In the genomic region with DNA sequence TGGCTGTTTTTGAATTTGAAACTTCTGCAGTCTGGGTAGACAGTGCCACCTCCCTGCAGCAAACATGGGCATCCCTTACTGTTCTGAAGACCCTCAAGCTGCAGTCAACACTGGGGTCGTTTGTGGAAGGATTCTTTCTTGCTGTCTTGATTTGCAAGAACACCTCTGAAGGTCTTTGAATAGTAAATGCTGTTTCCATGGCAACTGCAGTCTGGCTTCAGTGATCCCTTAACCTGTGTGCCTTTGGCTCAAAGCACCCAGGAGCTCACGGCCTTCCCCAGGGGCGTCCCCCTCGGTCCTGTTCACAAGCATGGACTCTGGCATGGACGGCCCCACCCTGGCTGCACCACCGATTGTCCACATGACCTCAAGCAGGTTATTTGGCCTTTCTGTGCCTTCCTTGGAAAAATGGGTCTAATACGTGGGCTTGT, we compare ENCODE assay signal across 16 cellular contexts. TPM values are rescaled to one million over a fixed set of nuclear protein-coding genes. Genes with fewer than 3 reads are reported as not detected.
DNase-seq lines count a peak whose midpoint lies in the region; ATAC-seq, FAIRE-seq and TF ChIP-seq lines count a peak whose summit lies in the region.
"Had no signal": no experiment of that assay in that cellular context is flagged by ENCODE, and none has a peak within 500 bp of the region (broad histone marks: within the 10 kb centered on the region; RNA-seq: fewer than 3 reads in every experiment).

No MANE protein-coding gene starts in this region.

- H2AFZ ChIP-seq in IMR-90 (replicated peaks; ENCODE audit: low read length, poor library complexity), result no peak overlapping the region
- H2AFZ ChIP-seq in H1 (ENCODE audit: low read length), result no peak overlapping the region
- no peak overlapping the region for H2AFZ ChIP-seq in parathyroid adenoma

- H4K20me1 ChIP-seq in IMR-90 (ENCODE audit: insufficient read depth, low read length) (peaks cover 14% of the 10 kb centered on the region), H1 (replicated peaks in 1 of 2; ENCODE audit: control insufficient read depth in 1 of 2, insufficient read depth in 2 of 2, low read length in 2 of 2) (peaks cover 0 to 6% of the 10 kb centered on the region in 2 experiments)

- peak; percentile 48 for FAIRE-seq in H1 (lab: Jason Lieb, UNC)

- H3K9ac ChIP-seq in IMR-90 (ENCODE audit: low read depth, low read length), result no peak overlapping the region
- no peak overlapping the region; a peak in 1 of 7 replicates for H3K9ac ChIP-seq in H1 (replicated peaks in 1 of 4; ENCODE audit: extremely low read depth in 1 of 4, low read depth in 3 of 4, low read length in 3 of 4)
- no peak overlapping the region for H3K9ac ChIP-seq in parathyroid adenoma
- H3K9ac ChIP-seq in colonic mucosa (ENCODE audit: low read depth in 2 of 2, low read length in 2 of 2), result no peak overlapping the region

- H3K79me2 ChIP-seq in H1 (ENCODE audit: control insufficient read depth in 1 of 2, insufficient read depth in 2 of 2, low read length in 2 of 2), result no peaks in the 10 kb centered on the region
- peaks cover 9% of the 10 kb centered on the region for H3K79me2 ChIP-seq in parathyroid adenoma

- H2BK5ac ChIP-seq in IMR-90 (ENCODE audit: low read depth, low read length, poor library complexity, severe bottlenecking), result no peak overlapping the region
- H2BK5ac ChIP-seq in H1 (ENCODE audit: low read depth, low read length), result no peak overlapping the region

- TF ChIP-seq CTCF in GM12865 (IDR thresholded peaks at IDR 0.05; ENCODE audit: insufficient read depth, low read depth, low read length, missing control alignments) (no peak), IMR-90 (conservative IDR thresholded peaks at IDR 0.05; ENCODE audit: low read depth, low read length) (no peak), H1 (IDR thresholded peaks at IDR 0.05; ENCODE audit: control extremely low read depth in 1 of 3, insufficient read depth in 1 of 3, low read depth in 1 of 3, low read length in 3 of 3) (no peak), parathyroid adenoma (IDR thresholded peaks at IDR 0.05) (peak; percentile 37), colonic mucosa (IDR thresholded peaks at IDR 0.05) (no peak)

- H2BK20ac ChIP-seq in IMR-90 (ENCODE audit: low read depth, low read length), result no peak overlapping the region
- H2BK20ac ChIP-seq in H1 (ENCODE audit: low read length), result no peak overlapping the region

- no peak overlapping the region for H2AK9ac ChIP-seq in IMR-90 (replicated peaks; ENCODE audit: low read depth, low read length, poor library complexity)

- no peak for TF ChIP-seq EP300 in H1 (IDR thresholded peaks at IDR 0.05; ENCODE audit: borderline replicate concordance in 1 of 2, low read depth in 2 of 2, low read length in 2 of 2)

- no peak overlapping the region for H3K14ac ChIP-seq in IMR-90 (replicated peaks; ENCODE audit: low read depth, low read length)
- H3K14ac ChIP-seq in H1 (ENCODE audit: insufficient read length), result no peak overlapping the region

- no peak overlapping the region for H3K18ac ChIP-seq in IMR-90 (ENCODE audit: low read depth, low read length)
- no peak overlapping the region for H3K18ac ChIP-seq in H1 (ENCODE audit: extremely low read depth, low read length)

- no peak overlapping the region for H2BK12ac ChIP-seq in H1 (ENCODE audit: low read depth, low read length)

- peaks cover 30 to 69% of the 10 kb centered on the region in 2 experiments for H3K79me1 ChIP-seq in IMR-90 (ENCODE audit: low read depth in 1 of 2, low read length in 2 of 2)
- H3K79me1 ChIP-seq in H1 (ENCODE audit: low read depth, low read length), result peaks cover 5% of the 10 kb centered on the region

- H4K8ac ChIP-seq in IMR-90 (ENCODE audit: low read depth in 2 of 2, low read length in 2 of 2) (no peak overlapping the region), H1 (ENCODE audit: extremely low read depth, insufficient read depth, low read length) (no peak overlapping the region)

- TF ChIP-seq RAD21 in IMR-90 (IDR thresholded peaks at IDR 0.05; ENCODE audit: low read length) (peak; percentile 12; the same call in 1 of the 2 replicates), H1 (IDR thresholded peaks at IDR 0.05 in 1 of 2, conservative IDR thresholded peaks at IDR 0.05 in 1 of 2; ENCODE audit: low read depth in 2 of 2, low read length in 2 of 2) (no peak)

- H3K27ac ChIP-seq in IMR-90 (ENCODE audit: insufficient read depth, low read length) (no peak overlapping the region), H1 (ENCODE audit: low read depth, low read length) (no peak overlapping the region), parathyroid adenoma (no peak overlapping the region), colonic mucosa (no peak overlapping the region)
- H3K27ac ChIP-seq: vagina had no signal

- peaks cover 26% of the 10 kb centered on the region for H3K9me1 ChIP-seq in IMR-90 (ENCODE audit: insufficient read depth, low read length)

- H3K23ac ChIP-seq in IMR-90 (ENCODE audit: low read depth, low read length) (no peak overlapping the region; the same call in 1 of the 2 replicates), H1 (ENCODE audit: insufficient read length) (no peak overlapping the region)

- dilution Hi-C loops in IMR-90 (cut with HindIII; ENCODE audit: low sequenced_read_pairs, unreplicated experiment), result no loop called here

- H3K4me1 ChIP-seq in IMR-90 (ENCODE audit: control insufficient read depth, insufficient read depth, low read length), result peaks cover 21% of the 10 kb centered on the region
- peaks cover 6 to 21% (median 8%) of the 10 kb centered on the region in 4 experiments for H3K4me1 ChIP-seq in H1 (replicated peaks in 1 of 4; ENCODE audit: control insufficient read depth in 3 of 4, insufficient read depth in 4 of 4, low read length in 3 of 4)
- peaks cover 29% of the 10 kb centered on the region for H3K4me1 ChIP-seq in parathyroid adenoma
- H3K4me1 ChIP-seq in colonic mucosa, result peaks cover 5% of the 10 kb centered on the region

- H4K5ac ChIP-seq in IMR-90 (ENCODE audit: low read depth, low read length), result no peak overlapping the region
- no peak overlapping the region for H4K5ac ChIP-seq in H1 (ENCODE audit: insufficient read length, low read depth, low read length)

- no peak overlapping the region for H4K91ac ChIP-seq in IMR-90 (ENCODE audit: insufficient read depth, low read depth, low read length)
- no peak overlapping the region for H4K91ac ChIP-seq in H1 (replicated peaks; ENCODE audit: insufficient read length, low read length)

- CTCF ChIA-PET in IMR-90 (lab: Yijun Ruan, JAX), result interaction anchor here (0.6 kb wide), 1 partner anchor 98 kb away, joined by 3 read pairs; no protein-coding TSS in a partner anchor
- CTCF ChIA-PET in H1 (lab: Charles Lee; ENCODE audit: partially characterized antibody), result interaction anchor here (1.0 to 1.9 kb wide), 3 partner anchors 19 to 109 kb away, joined by 4 to 5 read pairs (median 4); no protein-coding TSS in a partner anchor

- WGBS in IMR-90 (ENCODE audit: extremely low coverage in 2 of 2, insufficient read length in 1 of 2), 2 experiments, result 84% methylated on average over 5 of the region's 7 CpGs; no CpG with 5 or more reads in 1 of the 2 experiments
- WGBS in H1 (ENCODE audit: extremely low coverage in 1 of 2, insufficient coverage in 1 of 2, insufficient read length in 1 of 2, insufficient replicate concordance in 2 of 2, low coverage in 1 of 2, low lambda C conversion rate in 2 of 2, missing lambda C conversion rate in 1 of 2), 2 experiments, result 56% methylated on average over 7 of the region's 7 CpGs; no CpG with 5 or more reads in 1 of the 2 experiments

- TF ChIP-seq POLR2A in IMR-90 (IDR thresholded peaks at IDR 0.05; ENCODE audit: low read depth, low read length) (no peak), H1 (IDR thresholded peaks at IDR 0.05; ENCODE audit: control extremely low read depth in 1 of 2, low read depth in 2 of 2, low read length in 2 of 2) (no peak)

- ATAC-seq in IMR-90 (ENCODE audit: low read depth) (no peak), HG03139 (IDR thresholded peaks at IDR 0.05; ENCODE audit: unreplicated experiment) (no peak), GM19455 (IDR thresholded peaks at IDR 0.05; ENCODE audit: unreplicated experiment) (no peak)
- ATAC-seq: activated naive CD4-positive, alpha-beta T cell treated with anti-CD3 and anti-CD28 coated beads, Interleukin-2, amount 50 U/mL, for 72 hours; left lobe of liver; naive thymus-derived CD8-positive, alpha-beta T cell; stimulated activated naive B cell treated with anti-CD40 and anti-IgM and Interleukin-4, amounts not matched to agents 10 μg/mL and 1 μg/mL and 100 μg/mL, for 72 hours had no signal

- H2AK5ac ChIP-seq in IMR-90 (ENCODE audit: low read depth, low read length), result peak overlapping the region; percentile 56; the same call in 1 of the 2 replicates
- no peak overlapping the region for H2AK5ac ChIP-seq in H1 (ENCODE audit: low read depth, low read length)

- POLR2A ChIA-PET in IMR-90 (lab: Charles Lee; ENCODE audit: unreplicated experiment) (no interaction called here), H1 (lab: Charles Lee; ENCODE audit: partially characterized antibody) (interaction anchor here (1.1 to 1.2 kb wide), 3 partner anchors 15 to 621 kb away, joined by 3 to 4 read pairs (median 3); no protein-coding TSS in a partner anchor)

- H3K4ac ChIP-seq in IMR-90 (ENCODE audit: low read depth, low read length) (no peak overlapping the region; the same call in 1 of the 2 replicates), H1 (replicated peaks; ENCODE audit: insufficient read length, low read depth, low read length) (no peak overlapping the region)

- no peak overlapping the region for H3K4me3 ChIP-seq in GM12865 (ENCODE audit: low read depth, low read length)
- no peak overlapping the region for H3K4me3 ChIP-seq in IMR-90 (ENCODE audit: insufficient read depth, low read depth, low read length)
- H3K4me3 ChIP-seq in H1 (ENCODE audit: extremely low read depth in 1 of 4, insufficient read depth in 2 of 4, low read depth in 3 of 4, low read length in 4 of 4), result no peak overlapping the region
- no peak overlapping the region for H3K4me3 ChIP-seq in parathyroid adenoma (ENCODE audit: low read depth, low read length)
- H3K4me3 ChIP-seq in colonic mucosa, result no peak overlapping the region
- H3K4me3 ChIP-seq: vagina had no signal

- H3K27me3 ChIP-seq in IMR-90 (ENCODE audit: control insufficient read depth, insufficient read depth, low read length), result no peaks in the 10 kb centered on the region
- H3K27me3 ChIP-seq in H1 (replicated peaks in 1 of 4; ENCODE audit: control insufficient read depth in 3 of 4, extremely low read depth in 1 of 4, insufficient read depth in 3 of 4, low read length in 3 of 4), result no peaks in the 10 kb centered on the region
- no peaks in the 10 kb centered on the region for H3K27me3 ChIP-seq in parathyroid adenoma (ENCODE audit: control insufficient read depth, insufficient read depth, low read length)
- H3K27me3 ChIP-seq in colonic mucosa, result no peaks in the 10 kb centered on the region
- H3K27me3 ChIP-seq: vagina had no signal

- BruUV-seq in IMR-90 (replicated peaks; lab: Mats Ljungman, UMichigan), result no TSS peak

- in situ Hi-C loops in IMR-90 (cut with MboI; ENCODE audit: low sequenced_read_pairs), result no loop called here

- peak; percentile 46 for DNase-seq in GM12865 (ENCODE audit: low read depth)
- DNase-seq in IMR-90, result no peak
- no peak for DNase-seq in H1 (ENCODE audit: low read depth in 1 of 2, low spot score in 2 of 2)
- DNase-seq in colonic mucosa, result no peak
- DNase-seq: activated T-cell treated with anti-CD3 and anti-CD28 coated beads for 4 hours; CD4-positive, CD25-positive, alpha-beta regulatory T cell; HCEC 1CT; NCI-H2171; stimulated activated naive B cell treated with anti-CD40 and anti-IgM and Interleukin-4, amounts not matched to agents 10 μg/mL and 1 μg/mL and 100 μg/mL, for 72 hours had no signal

- H3K4me2 ChIP-seq in IMR-90 (ENCODE audit: low read depth, low read length), result no peak overlapping the region
- H3K4me2 ChIP-seq in H1 (ENCODE audit: insufficient read depth in 1 of 2, low read depth in 2 of 2, low read length in 2 of 2), result peak overlapping the region; percentile 4 to 7; a peak in 2 of 4 replicates
- H3K4me2 ChIP-seq in parathyroid adenoma (ENCODE audit: low read length), result peak overlapping the region; percentile 21

- H2BK120ac ChIP-seq in IMR-90 (ENCODE audit: low read depth, low read length) (no peak overlapping the region), H1 (replicated peaks; ENCODE audit: low read depth, low read length) (no peak overlapping the region)

- H3K36me3 ChIP-seq in IMR-90 (ENCODE audit: control insufficient read depth, insufficient read depth, low read length) (no peaks in the 10 kb centered on the region), H1 (ENCODE audit: control insufficient read depth in 2 of 4, insufficient read depth in 4 of 4, low read length in 3 of 4) (no peaks in the 10 kb centered on the region), parathyroid adenoma (ENCODE audit: control insufficient read depth, insufficient read depth, low read length) (no peaks in the 10 kb centered on the region), colonic mucosa (no peaks in the 10 kb centered on the region)
- H3K36me3 ChIP-seq: vagina had no signal

- H3K23me2 ChIP-seq in H1 (ENCODE audit: low read depth, low read length), result no peaks in the 10 kb centered on the region

- H3K9me3 ChIP-seq in IMR-90 (ENCODE audit: control insufficient read depth, insufficient read depth, low read length) (no peaks in the 10 kb centered on the region), H1 (ENCODE audit: insufficient read depth in 2 of 2, low read depth in 1 of 2, low read length in 1 of 2) (no peaks in the 10 kb centered on the region), parathyroid adenoma (ENCODE audit: control insufficient read depth, low read length) (no peaks in the 10 kb centered on the region), colonic mucosa (no peaks in the 10 kb centered on the region)
- H3K9me3 ChIP-seq: vagina had no signal

- H2BK15ac ChIP-seq in IMR-90 (ENCODE audit: low read depth, low read length), result no peak overlapping the region
- H2BK15ac ChIP-seq in H1 (ENCODE audit: low read length), result no peak overlapping the region

- intact Hi-C loops in IMR-90 (cut with micrococcal nuclease), result loop anchor here (5.0 kb wide), 1 partner anchor 153 kb away; no protein-coding TSS in a partner anchor
- intact Hi-C loops in colonic mucosa (cut with DNase I), result loop anchor here (5.0 kb wide), 1 partner anchor 153 kb away; no protein-coding TSS in a partner anchor

- no peak overlapping the region for H3K56ac ChIP-seq in IMR-90 (ENCODE audit: extremely low read depth, insufficient read depth, low read length)
- no peak overlapping the region for H3K56ac ChIP-seq in H1 (replicated peaks; ENCODE audit: insufficient read length, low read depth, low read length)

RNA-seq across cellular contexts. Expression of gene LRRFIP1, which starts 38.3 kb away (rescaled TPM):
- total RNA-seq in IMR-90 (2012; rRNA removed) (52.2 and 63.0 TPM in 2 replicates), colonic mucosa (100 to 1,000 TPM; 114 to 133 TPM)
- polyA plus RNA-seq in IMR-90 (2012; rRNA removed) (47.4 and 54.4 TPM in 2 replicates), H1 (2011; rRNA removed) (12.1 and 13.8 TPM in 2 replicates)
- polyA plus RNA-seq in IMR-90 (2012; cell fraction: cytosol; rRNA removed), result 22.4 and 32.2 TPM in 2 replicates
- polyA plus RNA-seq in IMR-90 (2012; cell fraction: nucleus; rRNA removed; ENCODE audit: low replicate concordance), result 26.6 and 80.9 TPM in 2 replicates
- total RNA-seq in H1 (2021; fragmentation: NEBNext Ultra II Directional; extraction: Animal tissue kit (Norgen Biotek cat#: 25700)), result 68.6 and 75.8 TPM in 2 replicates
- polyA plus RNA-seq in H1 (2011; cell fraction: cytosol; rRNA removed), result 25.4 TPM
- 26.6 TPM for polyA plus RNA-seq in H1 (2011; cell fraction: nucleus; rRNA removed)
- 33.6 to 61.3 TPM (median 38.1 TPM) in 4 replicates for polyA plus RNA-seq in H1 (2012, experiment 1 of 2)
- 4.3 TPM for polyA plus RNA-seq in H1 (2012, experiment 2 of 2)
- polyA plus RNA-seq in H1 (2013, experiment 1 of 2), result 98.5 TPM
- polyA plus RNA-seq in H1 (2013, experiment 2 of 2), result 87.2 TPM
- 18.7 and 22.1 TPM in 2 replicates for polyA minus RNA-seq in H1 (2011; rRNA and poly(A)+ RNA removed)
- 18.1 TPM for polyA minus RNA-seq in H1 (2011; cell fraction: cytosol; rRNA and poly(A)+ RNA removed)
- 46.1 TPM for polyA minus RNA-seq in H1 (2011; cell fraction: nucleus; rRNA and poly(A)+ RNA removed)
